2 cellular contexts compared by ENCODE assay signal in the genomic region with DNA sequence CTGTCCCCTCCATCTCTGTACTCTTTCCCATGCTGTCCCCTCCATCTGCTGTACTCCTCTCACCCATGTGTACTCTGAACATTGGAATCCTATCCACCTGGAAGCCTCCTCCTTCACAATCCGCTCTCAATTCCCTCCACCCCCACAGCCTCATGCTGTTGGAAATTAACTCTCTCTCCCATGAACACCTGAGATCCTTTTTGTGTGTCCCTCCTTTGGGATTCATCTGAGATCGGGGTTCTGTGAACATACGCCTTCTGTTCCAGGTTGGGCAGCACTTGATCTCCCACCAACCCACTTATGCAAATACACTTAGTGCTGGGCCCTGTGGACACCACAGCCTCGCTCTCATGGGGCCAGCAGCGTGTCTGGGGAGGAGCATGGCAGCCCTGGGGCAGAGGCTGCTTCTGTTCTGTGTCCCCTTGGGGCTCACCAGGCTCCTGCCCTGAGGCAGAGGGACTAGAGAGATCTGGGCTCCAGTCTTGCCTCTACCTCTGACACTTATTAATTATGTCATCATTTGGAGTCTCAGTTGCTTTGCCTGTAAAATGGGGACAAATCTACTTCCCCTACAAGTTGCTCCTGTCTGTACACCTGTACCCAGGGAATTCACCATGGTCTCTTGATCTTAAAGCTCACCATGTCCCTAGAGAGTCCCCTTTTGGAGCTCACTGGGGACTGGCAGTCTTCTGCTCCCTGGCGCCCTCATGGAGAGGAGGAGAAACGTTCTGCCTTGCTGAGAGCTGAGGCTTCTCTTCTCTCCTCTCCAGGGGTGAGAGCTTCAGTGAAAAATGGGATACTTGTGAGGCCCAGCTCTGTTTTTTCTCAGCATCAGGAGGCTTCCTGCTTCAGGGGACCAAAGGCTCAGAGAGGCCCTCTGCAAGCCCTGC.
TF ChIP-seq lines count a peak whose summit lies in the region.

No MANE protein-coding gene starts in this region.

TF ChIP-seq in IMR-90, 13 proteins besides CTCF, POLR2A, EP300 and RAD21:
- TF ChIP-seq RFX5 (IDR thresholded peaks at IDR 0.05; ENCODE audit: low read depth, low read length) (no peak), BHLHE40 (IDR thresholded peaks at IDR 0.05; ENCODE audit: low read depth, low read length) (no peak), MXI1 (IDR thresholded peaks at IDR 0.05; ENCODE audit: borderline replicate concordance, low read depth, low read length) (no peak), NFE2L2 (IDR thresholded peaks at IDR 0.05; ENCODE audit: low read depth, low read length) (no peak), CHD1 (IDR thresholded peaks at IDR 0.05; ENCODE audit: low read depth, low read length) (no peak), FOS (IDR thresholded peaks at IDR 0.05; ENCODE audit: low read depth, low read length) (no peak), MAFK (IDR thresholded peaks at IDR 0.05; ENCODE audit: low read depth, low read length) (no peak), SMC3 (IDR thresholded peaks at IDR 0.05; ENCODE audit: low read depth, low read length) (no peak), MAZ (IDR thresholded peaks at IDR 0.05; ENCODE audit: borderline replicate concordance, low read depth, low read length) (no peak), RCOR1 (IDR thresholded peaks at IDR 0.05; ENCODE audit: insufficient replicate concordance, low read length) (no peak), CEBPB (IDR thresholded peaks at IDR 0.05; ENCODE audit: low read depth, low read length) (no peak)
- TF ChIP-seq, protein P1, sequence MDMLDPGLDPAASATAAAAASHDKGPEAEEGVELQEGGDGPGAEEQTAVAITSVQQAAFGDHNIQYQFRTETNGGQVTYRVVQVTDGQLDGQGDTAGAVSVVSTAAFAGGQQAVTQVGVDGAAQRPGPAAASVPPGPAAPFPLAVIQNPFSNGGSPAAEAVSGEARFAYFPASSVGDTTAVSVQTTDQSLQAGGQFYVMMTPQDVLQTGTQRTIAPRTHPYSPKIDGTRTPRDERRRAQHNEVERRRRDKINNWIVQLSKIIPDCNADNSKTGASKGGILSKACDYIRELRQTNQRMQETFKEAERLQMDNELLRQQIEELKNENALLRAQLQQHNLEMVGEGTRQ (IDR thresholded peaks at IDR 0.05; ENCODE audit: low read depth, low read length) = no peak
- TF ChIP-seq, protein P2, sequence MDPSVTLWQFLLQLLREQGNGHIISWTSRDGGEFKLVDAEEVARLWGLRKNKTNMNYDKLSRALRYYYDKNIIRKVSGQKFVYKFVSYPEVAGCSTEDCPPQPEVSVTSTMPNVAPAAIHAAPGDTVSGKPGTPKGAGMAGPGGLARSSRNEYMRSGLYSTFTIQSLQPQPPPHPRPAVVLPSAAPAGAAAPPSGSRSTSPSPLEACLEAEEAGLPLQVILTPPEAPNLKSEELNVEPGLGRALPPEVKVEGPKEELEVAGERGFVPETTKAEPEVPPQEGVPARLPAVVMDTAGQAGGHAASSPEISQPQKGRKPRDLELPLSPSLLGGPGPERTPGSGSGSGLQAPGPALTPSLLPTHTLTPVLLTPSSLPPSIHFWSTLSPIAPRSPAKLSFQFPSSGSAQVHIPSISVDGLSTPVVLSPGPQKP (IDR thresholded peaks at IDR 0.05; ENCODE audit: borderline replicate concordance, low read depth, low read length) = no peak

TF ChIP-seq in GM12878, 131 proteins besides CTCF, POLR2A, EP300 and RAD21:
- TF ChIP-seq, protein P3, sequence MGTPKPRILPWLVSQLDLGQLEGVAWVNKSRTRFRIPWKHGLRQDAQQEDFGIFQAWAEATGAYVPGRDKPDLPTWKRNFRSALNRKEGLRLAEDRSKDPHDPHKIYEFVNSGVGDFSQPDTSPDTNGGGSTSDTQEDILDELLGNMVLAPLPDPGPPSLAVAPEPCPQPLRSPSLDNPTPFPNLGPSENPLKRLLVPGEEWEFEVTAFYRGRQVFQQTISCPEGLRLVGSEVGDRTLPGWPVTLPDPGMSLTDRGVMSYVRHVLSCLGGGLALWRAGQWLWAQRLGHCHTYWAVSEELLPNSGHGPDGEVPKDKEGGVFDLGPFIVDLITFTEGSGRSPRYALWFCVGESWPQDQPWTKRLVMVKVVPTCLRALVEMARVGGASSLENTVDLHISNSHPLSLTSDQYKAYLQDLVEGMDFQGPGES (IDR thresholded peaks at IDR 0.05) = no peak
- TF ChIP-seq EED (IDR thresholded peaks at IDR 0.05; ENCODE audit: low read depth) (no peak), TBL1XR1 (IDR thresholded peaks at IDR 0.05; ENCODE audit: low read depth, low read length) (no peak)
